ENCODE assay signal across 8 cellular contexts in the genomic region with DNA sequence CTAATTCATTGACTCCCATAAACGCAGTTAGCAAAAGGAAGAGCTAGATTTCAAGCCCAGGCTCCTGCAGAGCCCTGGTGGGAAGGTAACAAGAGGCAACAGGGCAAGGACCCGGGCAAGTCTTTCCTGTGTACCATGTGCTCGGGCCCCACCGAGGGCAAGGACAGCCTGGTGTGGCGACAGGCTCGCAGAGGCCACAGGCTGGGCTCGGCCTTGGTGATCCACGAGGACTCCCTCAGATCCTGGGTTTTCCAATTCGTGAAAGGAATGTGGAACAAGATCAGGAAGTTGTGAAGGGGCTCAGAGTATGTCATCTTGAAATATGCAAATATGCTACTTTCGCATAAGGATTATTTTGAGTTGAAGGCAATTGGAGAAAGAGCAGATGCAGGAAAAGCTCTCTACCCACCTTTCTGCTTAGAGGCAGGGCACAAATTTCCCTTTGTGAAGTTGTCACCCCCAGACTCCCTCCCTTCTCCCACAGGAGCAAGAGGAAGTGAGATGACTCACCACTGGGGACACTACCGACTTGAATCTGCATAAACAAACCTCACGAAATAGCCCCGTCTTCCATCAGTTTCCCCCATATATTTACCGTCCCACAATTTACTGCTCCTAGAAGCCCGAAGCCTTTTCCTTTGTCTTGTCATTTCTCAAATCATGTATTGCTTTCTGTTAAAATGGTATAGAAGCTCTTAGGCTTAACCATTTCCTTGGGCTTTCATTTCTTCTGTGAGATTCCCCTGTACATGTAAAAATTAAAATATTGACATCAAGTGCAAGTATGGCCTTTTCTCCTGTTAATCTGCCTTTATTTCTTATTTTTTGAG.
DNase-seq lines count a peak whose midpoint lies in the region; ATAC-seq, FAIRE-seq and TF ChIP-seq lines count a peak whose summit lies in the region.

No MANE protein-coding gene starts in this region.

- intact Hi-C loops in Caco-2 (cut with micrococcal nuclease; ENCODE audit: unreplicated experiment) = no loop called here

- H2AK5ac ChIP-seq in mesendoderm (ENCODE audit: low read length) = no peak overlapping the region

- H3K4ac ChIP-seq in mesendoderm (ENCODE audit: low read depth, low read length) = no peak overlapping the region

- POLR2A ChIA-PET in Caco-2 (lab: Charles Lee) = no interaction called here

- FAIRE-seq in HTR-8/SVneo (lab: Jason Lieb, UNC) = no peak

- no peak overlapping the region for H4K5ac ChIP-seq in mesendoderm (ENCODE audit: low read length)

- CTCF ChIA-PET in Caco-2 (lab: Charles Lee) = no interaction called here

- peak overlapping the region; percentile 37 for H3K27ac Mint-ChIP-seq in Caco-2 (ENCODE audit: unreplicated experiment)
- H3K27ac Mint-ChIP-seq in activated naive CD8-positive, alpha-beta T cell treated with anti-CD3 and anti-CD28 coated beads, Interleukin-2, amount 50 U/mL, for 24 hours = peak overlapping the region; percentile 50
- H3K27ac Mint-ChIP-seq in progenitor cell of endocrine pancreas = no peak overlapping the region

- DNase-seq in Caco-2 (no peak), HTR-8/SVneo (ENCODE audit: insufficient read length, low spot score) (peak; percentile 54), mesendoderm (peak; percentile 86), progenitor cell of endocrine pancreas (ENCODE audit: low spot score, unreplicated experiment) (no peak), midbrain (lab: John Stamatoyannopoulos, UW) (no peak), GM19240 (ENCODE audit: insufficient read length, low spot score) (no peak)
- no peak for DNase-seq in activated naive CD8-positive, alpha-beta T cell treated with anti-CD3 and anti-CD28 coated beads, Interleukin-2, amount 50 U/mL, for 24 hours
- no peak for DNase-seq in activated naive CD4-positive, alpha-beta T cell treated with anti-CD3 and anti-CD28 coated beads, Interleukin-2, amount 50 U/mL, for 16 hours

- no peak overlapping the region for H4K8ac ChIP-seq in mesendoderm (ENCODE audit: low read depth, low read length)

- peak overlapping the region; percentile 21 for H3K18ac ChIP-seq in mesendoderm (ENCODE audit: low read length)

- peak overlapping the region; percentile 9 for H2BK5ac ChIP-seq in mesendoderm (ENCODE audit: low read length)

- H3K4me1 ChIP-seq in Caco-2 (peaks cover 19% of the 10 kb centered on the region), mesendoderm (ENCODE audit: control insufficient read depth, low read depth, low read length) (peaks cover 12% of the 10 kb centered on the region)

- H3K9me3 Mint-ChIP-seq in Caco-2 (ENCODE audit: unreplicated experiment) (no peaks in the 10 kb centered on the region), progenitor cell of endocrine pancreas (ENCODE audit: low read depth) (no peaks in the 10 kb centered on the region)
- H3K9me3 Mint-ChIP-seq in activated naive CD8-positive, alpha-beta T cell treated with anti-CD3 and anti-CD28 coated beads, Interleukin-2, amount 50 U/mL, for 24 hours = no peaks in the 10 kb centered on the region

- BruUV-seq in Caco-2 (replicated peaks; lab: Mats Ljungman, UMichigan) = no TSS peak

- no peaks in the 10 kb centered on the region for H3K36me3 ChIP-seq in Caco-2 (ENCODE audit: control insufficient read depth, insufficient read depth, low read length)
- no peaks in the 10 kb centered on the region for H3K36me3 ChIP-seq in mesendoderm (ENCODE audit: control insufficient read depth, insufficient read depth, low read length)

- TF ChIP-seq CTCF in Caco-2 (IDR thresholded peaks at IDR 0.05; ENCODE audit: insufficient read depth in 1 of 2, low read depth in 1 of 2, low read length in 1 of 2, severe bottlenecking in 1 of 2, unreplicated experiment in 1 of 2) (no peak), progenitor cell of endocrine pancreas (IDR thresholded peaks at IDR 0.05; ENCODE audit: unreplicated experiment) (no peak)

- H3K79me2 ChIP-seq in mesendoderm (ENCODE audit: control insufficient read depth, insufficient read depth, low read length) = no peaks in the 10 kb centered on the region

- H3K36me3 Mint-ChIP-seq in Caco-2 (ENCODE audit: insufficient read depth, unreplicated experiment) (peaks cover 6% of the 10 kb centered on the region), progenitor cell of endocrine pancreas (ENCODE audit: insufficient read depth) (no peaks in the 10 kb centered on the region)
- H3K36me3 Mint-ChIP-seq in activated naive CD8-positive, alpha-beta T cell treated with anti-CD3 and anti-CD28 coated beads, Interleukin-2, amount 50 U/mL, for 24 hours (ENCODE audit: low read depth) = no peaks in the 10 kb centered on the region

- no peak overlapping the region for H3K4me3 ChIP-seq in Caco-2 (ENCODE audit: low read depth, low read length)
- no peak overlapping the region for H3K4me3 ChIP-seq in mesendoderm (ENCODE audit: low read length)

- H3K9me3 ChIP-seq in Caco-2 = no peaks in the 10 kb centered on the region

- no peak overlapping the region for H2BK15ac ChIP-seq in mesendoderm (replicated peaks; ENCODE audit: low read depth)

- peak overlapping the region; percentile 33 for H3K27ac ChIP-seq in mesendoderm (ENCODE audit: low read depth, low read length)

- H3K56ac ChIP-seq in mesendoderm (ENCODE audit: low read length) = peak overlapping the region; percentile 31

- H3K4me3 Mint-ChIP-seq in Caco-2 (ENCODE audit: unreplicated experiment) = no peak overlapping the region
- no peak overlapping the region for H3K4me3 Mint-ChIP-seq in activated naive CD8-positive, alpha-beta T cell treated with anti-CD3 and anti-CD28 coated beads, Interleukin-2, amount 50 U/mL, for 24 hours
- H3K4me3 Mint-ChIP-seq in progenitor cell of endocrine pancreas (ENCODE audit: low read depth) = no peak overlapping the region

- H2BK120ac ChIP-seq in mesendoderm (ENCODE audit: low read depth, low read length) = no peak overlapping the region

- no peak overlapping the region for H3K4me2 ChIP-seq in mesendoderm (ENCODE audit: low read length)

- H3K79me1 ChIP-seq in mesendoderm (ENCODE audit: low read length) = no peaks in the 10 kb centered on the region

- H3K23ac ChIP-seq in mesendoderm (ENCODE audit: low read length) = no peak overlapping the region

- no CpG with 5 or more reads among the region's 15 CpGs for WGBS in mesendoderm (ENCODE audit: extremely low coverage, insufficient coverage, low lambda C conversion rate)

- no peak overlapping the region for H3K9ac ChIP-seq in mesendoderm (ENCODE audit: low read length)

- H3K27me3 Mint-ChIP-seq in Caco-2 (ENCODE audit: insufficient read depth, unreplicated experiment) (no peaks in the 10 kb centered on the region), progenitor cell of endocrine pancreas (peaks cover 79% of the 10 kb centered on the region)
- H3K27me3 Mint-ChIP-seq in activated naive CD8-positive, alpha-beta T cell treated with anti-CD3 and anti-CD28 coated beads, Interleukin-2, amount 50 U/mL, for 24 hours = peaks cover 5% of the 10 kb centered on the region

- H3K27me3 ChIP-seq in Caco-2 (replicated peaks; ENCODE audit: control insufficient read depth, insufficient read depth, low read length) (no peaks in the 10 kb centered on the region), mesendoderm (ENCODE audit: insufficient read depth, low read length, poor library complexity) (no peaks in the 10 kb centered on the region)

- peak; percentile 62 for ATAC-seq in activated naive CD8-positive, alpha-beta T cell treated with anti-CD3 and anti-CD28 coated beads, Interleukin-2, amount 50 U/mL, for 24 hours

- peaks cover 21% of the 10 kb centered on the region for H3K4me1 Mint-ChIP-seq in Caco-2 (ENCODE audit: low read depth, unreplicated experiment)
- H3K4me1 Mint-ChIP-seq in activated naive CD8-positive, alpha-beta T cell treated with anti-CD3 and anti-CD28 coated beads, Interleukin-2, amount 50 U/mL, for 24 hours = peaks cover 16% of the 10 kb centered on the region
- peaks cover 11% of the 10 kb centered on the region for H3K4me1 Mint-ChIP-seq in progenitor cell of endocrine pancreas (ENCODE audit: low read depth)

Comparison
In these comparisons a context has a peak if more than half of its experiments do, and no peak if none do; other contexts are left out.
1. DNase-seq: peak in HTR-8/SVneo (single experiment) and mesendoderm (single experiment); none in Caco-2 (0 of 2), activated naive CD8-positive, alpha-beta T cell treated with anti-CD3 and anti-CD28 coated beads, Interleukin-2, amount 50 U/mL, for 24 hours (single experiment), progenitor cell of endocrine pancreas (single experiment), midbrain (single experiment), activated naive CD4-positive, alpha-beta T cell treated with anti-CD3 and anti-CD28 coated beads, Interleukin-2, amount 50 U/mL, for 16 hours (single experiment) and GM19240 (single experiment).